ENCODE assay signal across 8 cellular contexts in the genomic region with DNA sequence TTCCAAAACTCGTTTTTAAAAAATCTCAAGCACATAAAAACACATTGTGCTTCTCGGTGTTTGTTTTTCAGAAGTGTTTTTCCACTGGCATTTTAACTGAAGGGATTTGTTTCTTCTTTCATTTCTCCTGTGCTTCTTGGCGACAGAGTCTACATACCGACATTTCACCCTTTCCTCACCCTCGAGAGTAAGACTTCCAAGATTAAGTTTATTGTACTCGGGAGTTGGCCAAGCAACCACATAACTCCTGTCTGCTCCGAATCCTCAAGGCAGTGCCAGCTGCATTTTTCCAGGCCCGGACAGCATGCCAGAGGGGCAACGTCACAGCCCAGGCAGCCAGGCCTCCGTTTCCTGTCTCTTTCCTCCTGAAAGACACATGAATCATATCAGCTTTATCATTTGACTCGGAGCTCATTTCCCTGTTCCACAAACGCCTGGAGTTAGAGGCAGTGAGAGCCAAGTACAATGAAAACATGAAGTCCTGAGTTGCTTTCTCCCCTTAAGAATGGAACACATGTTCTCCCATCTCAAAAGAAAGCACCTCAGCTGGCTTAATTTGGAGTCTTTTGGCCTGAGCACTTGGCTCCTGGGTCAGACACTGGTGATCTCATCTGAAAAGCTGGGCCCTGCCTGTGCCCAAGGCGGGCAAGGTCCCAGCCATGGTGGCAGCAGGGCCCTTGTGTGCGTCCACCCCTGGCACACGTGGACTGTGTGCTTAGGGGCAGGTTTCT. TPM values are rescaled to one million over a fixed set of nuclear protein-coding genes. Genes with fewer than 3 reads are reported as not detected.
DNase-seq lines count a peak whose midpoint lies in the region; ATAC-seq and TF ChIP-seq lines count a peak whose summit lies in the region.

No MANE protein-coding gene starts in this region.

- H3K9me2 ChIP-seq in GM23248 (ENCODE audit: insufficient read depth) (no peaks in the 10 kb centered on the region), hepatocyte (replicated peaks; ENCODE audit: insufficient read depth) (no peaks in the 10 kb centered on the region)

- peak overlapping the region; percentile 78 for H3K9ac ChIP-seq in GM23248

- H3K27ac ChIP-seq in GM23248 = peak overlapping the region; percentile 90
- peak overlapping the region; percentile 89 to 93 for H3K27ac ChIP-seq in ascending aorta
- H3K27ac ChIP-seq in hepatocyte = peak overlapping the region; percentile 95

- H3K4me1 ChIP-seq in GM23248 (ENCODE audit: insufficient read depth) (peaks cover 25% of the 10 kb centered on the region), ascending aorta (peaks cover 18 to 46% of the 10 kb centered on the region in 2 donors), hepatocyte (ENCODE audit: insufficient read depth) (peaks cover 16% of the 10 kb centered on the region)

- H3F3A ChIP-seq in GM23248 (ENCODE audit: insufficient read depth) = peaks cover 37% of the 10 kb centered on the region

- H4K20me1 ChIP-seq in GM23248 (ENCODE audit: insufficient read depth) (no peaks in the 10 kb centered on the region), hepatocyte (ENCODE audit: insufficient read depth, poor library complexity, severe bottlenecking) (no peaks in the 10 kb centered on the region)

- H3K79me2 ChIP-seq in GM23248 (ENCODE audit: insufficient read depth) (no peaks in the 10 kb centered on the region), hepatocyte (no peaks in the 10 kb centered on the region)

- H3K36me3 ChIP-seq in GM23248 (ENCODE audit: low read depth) = no peaks in the 10 kb centered on the region
- H3K36me3 ChIP-seq in ascending aorta = no peaks in the 10 kb centered on the region
- no peaks in the 10 kb centered on the region for H3K36me3 ChIP-seq in hepatocyte (replicated peaks; ENCODE audit: insufficient read depth, low read depth)

- 2% methylated on average over 15 of the region's 15 CpGs for WGBS in GM23248 (ENCODE audit: low coverage in 1 of 2, low lambda C conversion rate in 2 of 2, missing lambda C conversion rate in 2 of 2), 2 experiments
- 33% methylated on average over 15 of the region's 15 CpGs for WGBS in hepatocyte (ENCODE audit: low lambda C conversion rate, missing lambda C conversion rate)

- no peaks in the 10 kb centered on the region for H3K9me3 ChIP-seq in GM23248 (ENCODE audit: low read depth)
- no peaks in the 10 kb centered on the region for H3K9me3 ChIP-seq in ascending aorta
- no peaks in the 10 kb centered on the region for H3K9me3 ChIP-seq in hepatocyte (ENCODE audit: low read depth)

- no peaks in the 10 kb centered on the region for H3K27me3 ChIP-seq in GM23248 (replicated peaks; ENCODE audit: insufficient read depth)
- H3K27me3 ChIP-seq in ascending aorta = no peaks in the 10 kb centered on the region
- no peaks in the 10 kb centered on the region for H3K27me3 ChIP-seq in hepatocyte

- H3K4me3 ChIP-seq in GM23248 (peak overlapping the region; percentile 66), ascending aorta (peak overlapping the region; percentile 18 to 40), hepatocyte (no peak overlapping the region), skeletal muscle cell (ENCODE audit: low read depth, low read length) (peak overlapping the region; percentile 19)

- peak overlapping the region; percentile 91 for H3K4me2 ChIP-seq in GM23248 (ENCODE audit: unreplicated experiment)
- H3K4me2 ChIP-seq in hepatocyte = peak overlapping the region; percentile 58

- TF ChIP-seq CTCF in ascending aorta (IDR thresholded peaks at IDR 0.05) = no peak
- no peak for TF ChIP-seq CTCF in hepatocyte (IDR thresholded peaks at IDR 0.05; ENCODE audit: poor library complexity)

- ATAC-seq in HG02763 (IDR thresholded peaks at IDR 0.05; ENCODE audit: unreplicated experiment) (no peak), HG03439 (IDR thresholded peaks at IDR 0.05; ENCODE audit: unreplicated experiment) (no peak)

- peak; percentile 98 for DNase-seq in GM23248
- DNase-seq in ascending aorta (ENCODE audit: low spot score in 2 of 2) = peak; percentile 90 to 99
- peak; percentile 88 for DNase-seq in hepatocyte (ENCODE audit: low spot score)
- peak; percentile 98 for DNase-seq in skeletal muscle cell (ENCODE audit: low read depth)
- no peak for DNase-seq in DMS114 treated with DMSO at 0.1 percent for 48 hours (lab: John Stamatoyannopoulos, UW; ENCODE audit: unreplicated experiment)
- DNase-seq in central memory CD4-positive, alpha-beta T cell = no peak

- in situ Hi-C loops in GM23248 (cut with MboI) = loop anchor here (5.0 kb wide), 1 partner anchor 79 kb away; no protein-coding TSS in a partner anchor

- intact Hi-C loops in ascending aorta (cut with DNase I) = loop anchor here (1.0 kb wide), 3 partner anchors 15 to 76 kb away; no protein-coding TSS in a partner anchor

- H2AFZ ChIP-seq in GM23248 (peak overlapping the region; percentile 47), hepatocyte (peak overlapping the region; percentile 3)

RNA-seq across cellular contexts. Expression of a gene that starts 23.2 kb away (rescaled TPM):
- 6.1 and 7.6 TPM in 2 replicates for total RNA-seq in GM23248 (2014; rRNA removed; shearing (Covaris generic))
- 12.1 and 14.0 TPM in 2 replicates for polyA plus RNA-seq in GM23248 (2016; fragmentation: Nextera tagmentation; extraction: Ambion mirVana)
- 8.1 TPM for total RNA-seq in ascending aorta
- total RNA-seq in hepatocyte = 0.84 and 1.6 TPM in 2 replicates
- 1.1 and 1.6 TPM in 2 replicates for polyA plus RNA-seq in hepatocyte

Comparison
In these comparisons a context has a peak if more than half of its experiments do, and no peak if none do; other contexts are left out.
1. DNase-seq: peak in GM23248 (single experiment), ascending aorta (2 of 2), hepatocyte (single experiment) and skeletal muscle cell (single experiment); none in DMS114 treated with DMSO at 0.1 percent for 48 hours (single experiment) and central memory CD4-positive, alpha-beta T cell (single experiment).
2. Peak in every context shown above with its lines, with median percentiles within 50 percentile points of each other: H3K27ac ChIP-seq.